In the genomic region with DNA sequence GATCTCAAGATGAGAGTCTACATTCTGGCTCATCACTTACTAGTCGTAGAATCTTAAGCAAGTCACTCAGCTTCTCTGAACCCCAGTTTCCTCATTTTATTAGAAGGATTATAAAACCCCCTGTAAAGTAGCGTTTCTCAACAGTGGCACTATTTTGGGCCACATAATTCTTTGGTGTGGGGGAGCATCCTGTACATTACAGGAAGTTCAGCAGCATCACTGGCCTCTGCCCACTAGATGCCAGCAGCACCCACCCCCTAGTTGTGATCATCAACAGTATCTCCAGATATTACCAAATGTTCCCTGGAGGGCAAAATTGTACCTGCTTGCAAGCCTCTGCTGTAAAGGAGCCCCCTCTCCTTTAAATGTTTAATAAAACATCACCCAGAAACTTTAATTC, we compare ENCODE assay signal across 11 cellular contexts. TPM values are rescaled to one million over a fixed set of nuclear protein-coding genes. Genes with fewer than 3 reads are reported as not detected.
DNase-seq lines count a peak whose midpoint lies in the region; ATAC-seq and TF ChIP-seq lines count a peak whose summit lies in the region.
"Had no signal": no experiment of that assay in that cellular context is flagged by ENCODE, and none has a peak within 500 bp of the region (broad histone marks: within the 10 kb centered on the region; RNA-seq: fewer than 3 reads in every experiment).

No MANE protein-coding gene starts in this region.

- H3K27me3 ChIP-seq in left ventricle myocardium inferior (ENCODE audit: low read depth) (no peaks in the 10 kb centered on the region), foreskin keratinocyte (no peaks in the 10 kb centered on the region), upper lobe of left lung (no peaks in the 10 kb centered on the region)
- H3K27me3 ChIP-seq: neutrophil had no signal

- H3K36me3 ChIP-seq in left ventricle myocardium inferior (no peaks in the 10 kb centered on the region), upper lobe of left lung (peaks cover 0 to 5% (median 0%) of the 10 kb centered on the region in 4 donors)
- H3K36me3 ChIP-seq: neutrophil had no signal

- intact Hi-C loops in left ventricle myocardium inferior (cut with micrococcal nuclease), result no loop called here
- intact Hi-C loops in left cardiac atrium (cut with DNase I), result no loop called here

- peak overlapping the region; percentile 88 for H3K27ac ChIP-seq in left ventricle myocardium inferior (replicated peaks)
- no peak overlapping the region for H3K27ac ChIP-seq in foreskin keratinocyte
- H3K27ac ChIP-seq in upper lobe of left lung, result peak overlapping the region in 3 of 4 donors; percentile 23 to 69 (median 56)
- H3K27ac ChIP-seq: neutrophil had no signal

- ATAC-seq in left cardiac atrium (no peak), foreskin keratinocyte (no peak), upper lobe of left lung (ENCODE audit: low FRiP score in 2 of 2) (peak in 1 of 2 donors; percentile 30)
- ATAC-seq: activated naive CD4-positive, alpha-beta T cell treated with anti-CD3 and anti-CD28 coated beads, Interleukin-2, amount 50 U/mL, for 72 hours had no signal

- DNase-seq in left ventricle myocardium inferior, result no peak
- no peak for DNase-seq in left cardiac atrium
- DNase-seq in SK-MEL-5 (ENCODE audit: low read depth, low spot score), result peak; percentile 61
- no peak for DNase-seq in foreskin keratinocyte
- DNase-seq in upper lobe of left lung, result no peak
- DNase-seq in LoVo (ENCODE audit: low spot score), result no peak
- no peak for DNase-seq in NCI-H2029 (lab: John Stamatoyannopoulos, UW)
- DNase-seq in NCI-H2196 (lab: John Stamatoyannopoulos, UW; ENCODE audit: unreplicated experiment), result no peak
- DNase-seq: NCI-H1694 had no signal

- no peak for TF ChIP-seq EP300 in upper lobe of left lung (IDR thresholded peaks at IDR 0.05)

- H3K4me3 ChIP-seq in left ventricle myocardium inferior (no peak overlapping the region), upper lobe of left lung (no peak overlapping the region)

- TF ChIP-seq CTCF in left ventricle myocardium inferior (IDR thresholded peaks at IDR 0.05; ENCODE audit: borderline replicate concordance), result peak; percentile 24
- TF ChIP-seq CTCF in foreskin keratinocyte (conservative IDR thresholded peaks at IDR 0.05), result peak; percentile 49
- TF ChIP-seq CTCF in upper lobe of left lung (IDR thresholded peaks at IDR 0.05), result no peak

- in situ Hi-C loops in SK-MEL-5 (cut with HindIII; ENCODE audit: low pct_unique_long_range_greater_than_20kb, low sequenced_read_pairs), result no loop called here

- H3K9me3 ChIP-seq in left ventricle myocardium inferior (replicated peaks), result no peaks in the 10 kb centered on the region
- H3K9me3 ChIP-seq in upper lobe of left lung, result no peaks in the 10 kb centered on the region
- H3K9me3 ChIP-seq: neutrophil had no signal

- no peak for TF ChIP-seq POLR2A in upper lobe of left lung (IDR thresholded peaks at IDR 0.05)

- 47 to 72% methylated on average over 2 of the region's 2 CpGs for WGBS in upper lobe of left lung, 2 donors

- H3K4me1 ChIP-seq in left ventricle myocardium inferior (peaks cover 98% of the 10 kb centered on the region), foreskin keratinocyte (peaks cover 31% of the 10 kb centered on the region), upper lobe of left lung (peaks cover 50 to 76% (median 76%) of the 10 kb centered on the region in 4 donors)

RNA-seq across cellular contexts. Expression of a gene that starts 22.6 kb away (rescaled TPM):
- total RNA-seq in left ventricle myocardium inferior, result 29.9 TPM
- total RNA-seq in left cardiac atrium, result 10 to 100 TPM; 26.8 to 33.3 TPM
- 4.5 and 8.5 TPM in 2 replicates for total RNA-seq in SK-MEL-5 (2014; rRNA removed; shearing (Covaris generic))
- polyA plus RNA-seq in SK-MEL-5 (2015; cell fraction: cytosol; rRNA removed), result 5.3 and 6.2 TPM in 2 replicates
- polyA plus RNA-seq in SK-MEL-5 (2015; cell fraction: nucleus; rRNA removed), result 11.6 and 17.2 TPM in 2 replicates
- total RNA-seq in foreskin keratinocyte, result 12.6 and 13.2 TPM in 2 replicates
- 2.3 and 3.5 TPM in 2 replicates for polyA plus RNA-seq in foreskin keratinocyte
- total RNA-seq in upper lobe of left lung, result 10 to 100 TPM; 43.6 to 76.5 (median 63.7) TPM

Comparison
In these comparisons a context has a peak if more than half of its experiments do, and no peak if none do; other contexts are left out.
1. CTCF ChIP-seq: peak in left ventricle myocardium inferior (single experiment) and foreskin keratinocyte (single experiment); none in upper lobe of left lung (0 of 6).